In the genomic region with DNA sequence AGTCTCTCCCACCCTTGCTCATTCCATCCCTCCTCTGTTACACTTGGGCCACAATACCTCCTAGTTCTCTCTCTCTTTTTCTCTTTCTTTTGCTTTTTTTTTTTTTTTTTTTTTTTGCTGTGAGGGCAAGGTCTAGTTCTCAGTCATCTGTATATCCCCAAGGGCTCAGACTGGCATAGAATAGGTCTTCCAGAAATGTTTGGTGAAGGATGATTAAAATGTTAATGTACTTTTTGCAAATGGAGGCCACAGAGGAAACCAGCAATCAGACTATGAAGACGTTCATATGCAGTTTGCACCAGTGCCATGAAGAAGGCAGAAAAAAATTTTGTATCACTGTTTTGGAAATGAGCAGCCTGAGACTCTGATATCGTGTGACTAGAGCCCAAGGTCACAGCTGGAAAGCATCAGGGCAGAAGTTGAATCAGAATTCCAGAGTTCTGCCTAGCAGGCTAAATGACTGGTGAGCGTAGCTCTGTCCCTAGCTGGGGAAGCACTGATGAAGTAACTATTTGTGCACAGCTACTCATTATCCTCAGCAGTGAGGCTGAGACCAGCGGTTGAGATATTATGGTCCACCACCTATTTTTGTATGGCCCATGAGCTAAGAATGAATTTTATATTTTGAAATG, we compare ENCODE assay signal across 11 cellular contexts.
DNase-seq lines count a peak whose midpoint lies in the region; ATAC-seq and TF ChIP-seq lines count a peak whose summit lies in the region.
"Had no signal": no experiment of that assay in that cellular context is flagged by ENCODE, and none has a peak within 500 bp of the region (broad histone marks: within the 10 kb centered on the region; RNA-seq: fewer than 3 reads in every experiment).

No MANE protein-coding gene starts in this region.

- DNase-seq in AG10803 (ENCODE audit: low read depth) (peak; percentile 96), fibroblast of villous mesenchyme (ENCODE audit: low read depth) (peak; percentile 74), neural crest cell (ENCODE audit: low read depth, low spot score) (no peak), DMS153 treated with DMSO at 0.1 percent for 48 hours (lab: John Stamatoyannopoulos, UW; ENCODE audit: unreplicated experiment) (no peak)
- DNase-seq: COR-L47; effector CD8-positive, alpha-beta T cell had no signal

- no peaks in the 10 kb centered on the region for H3K27me3 Mint-ChIP-seq in T-helper 1 cell treated with Interleukin-12 subunit alpha and Interleukin-12 subunit beta and Interleukin-4 antibody, amounts not matched to agents 30 μg/mL and 1 μg/mL, for 36 hours (ENCODE audit: low read depth)
- no peaks in the 10 kb centered on the region for H3K27me3 Mint-ChIP-seq in neural crest cell (ENCODE audit: low read depth)
- H3K27me3 Mint-ChIP-seq: stimulated activated naive CD8-positive, alpha-beta T cell treated with anti-CD3 and anti-CD28 coated beads, Interleukin-15, Interleukin-2, amounts not matched to agents 100 ng/mL and 50 ng/mL, for 24 hours had no signal

- H3K36me3 Mint-ChIP-seq in T-helper 1 cell treated with Interleukin-12 subunit alpha and Interleukin-12 subunit beta and Interleukin-4 antibody, amounts not matched to agents 30 μg/mL and 1 μg/mL, for 36 hours (ENCODE audit: low read depth) = peaks cover 45% of the 10 kb centered on the region
- peaks cover 25% of the 10 kb centered on the region for H3K36me3 Mint-ChIP-seq in neural crest cell (ENCODE audit: low read depth)

- TF ChIP-seq CTCF in AG10803 (conservative IDR thresholded peaks at IDR 0.05; ENCODE audit: low read length) (no peak), fibroblast of villous mesenchyme (IDR thresholded peaks at IDR 0.05; ENCODE audit: insufficient read depth, low read depth, low read length) (no peak), neural crest cell (conservative IDR thresholded peaks at IDR 0.05) (no peak)

- H3K4me1 Mint-ChIP-seq in T-helper 1 cell treated with Interleukin-12 subunit alpha and Interleukin-12 subunit beta and Interleukin-4 antibody, amounts not matched to agents 30 μg/mL and 1 μg/mL, for 36 hours (ENCODE audit: low read depth) = peaks cover 43% of the 10 kb centered on the region
- peaks cover 56% of the 10 kb centered on the region for H3K4me1 Mint-ChIP-seq in neural crest cell

- peak overlapping the region; percentile 8 for H3K4me3 Mint-ChIP-seq in T-helper 1 cell treated with Interleukin-12 subunit alpha and Interleukin-12 subunit beta and Interleukin-4 antibody, amounts not matched to agents 30 μg/mL and 1 μg/mL, for 36 hours
- no peak overlapping the region for H3K4me3 Mint-ChIP-seq in neural crest cell
- H3K4me3 Mint-ChIP-seq: stimulated activated naive CD8-positive, alpha-beta T cell treated with anti-CD3 and anti-CD28 coated beads, Interleukin-15, Interleukin-2, amounts not matched to agents 100 ng/mL and 50 ng/mL, for 24 hours had no signal

- H3K4me3 ChIP-seq in AG10803 (ENCODE audit: low read length) (no peak overlapping the region), fibroblast of villous mesenchyme (ENCODE audit: low read depth, low read length) (no peak overlapping the region)

- no peak for ATAC-seq in HG02870 (IDR thresholded peaks at IDR 0.05; ENCODE audit: unreplicated experiment)
- no peak for ATAC-seq in HG03354 (IDR thresholded peaks at IDR 0.05; ENCODE audit: poor library complexity, severe bottlenecking, unreplicated experiment)
- no peak for ATAC-seq in HG02852 (IDR thresholded peaks at IDR 0.05; ENCODE audit: unreplicated experiment)

- peak overlapping the region; percentile 50 for H3K27ac Mint-ChIP-seq in T-helper 1 cell treated with Interleukin-12 subunit alpha and Interleukin-12 subunit beta and Interleukin-4 antibody, amounts not matched to agents 30 μg/mL and 1 μg/mL, for 36 hours
- H3K27ac Mint-ChIP-seq in neural crest cell (ENCODE audit: unreplicated experiment) = peak overlapping the region; percentile 14
- H3K27ac Mint-ChIP-seq: stimulated activated naive CD8-positive, alpha-beta T cell treated with anti-CD3 and anti-CD28 coated beads, Interleukin-15, Interleukin-2, amounts not matched to agents 100 ng/mL and 50 ng/mL, for 24 hours had no signal

- H3K9me3 Mint-ChIP-seq in T-helper 1 cell treated with Interleukin-12 subunit alpha and Interleukin-12 subunit beta and Interleukin-4 antibody, amounts not matched to agents 30 μg/mL and 1 μg/mL, for 36 hours = no peaks in the 10 kb centered on the region
- H3K9me3 Mint-ChIP-seq in neural crest cell = no peaks in the 10 kb centered on the region
- H3K9me3 Mint-ChIP-seq: stimulated activated naive CD8-positive, alpha-beta T cell treated with anti-CD3 and anti-CD28 coated beads, Interleukin-15, Interleukin-2, amounts not matched to agents 100 ng/mL and 50 ng/mL, for 24 hours had no signal

Comparison
In these comparisons a context has a peak if more than half of its experiments do, and no peak if none do; other contexts are left out.
1. DNase-seq: peak in AG10803 (single experiment) and fibroblast of villous mesenchyme (single experiment); none in neural crest cell (single experiment) and DMS153 treated with DMSO at 0.1 percent for 48 hours (single experiment).